Comparison of ENCODE assay signal across 1 cellular context in the genomic region with DNA sequence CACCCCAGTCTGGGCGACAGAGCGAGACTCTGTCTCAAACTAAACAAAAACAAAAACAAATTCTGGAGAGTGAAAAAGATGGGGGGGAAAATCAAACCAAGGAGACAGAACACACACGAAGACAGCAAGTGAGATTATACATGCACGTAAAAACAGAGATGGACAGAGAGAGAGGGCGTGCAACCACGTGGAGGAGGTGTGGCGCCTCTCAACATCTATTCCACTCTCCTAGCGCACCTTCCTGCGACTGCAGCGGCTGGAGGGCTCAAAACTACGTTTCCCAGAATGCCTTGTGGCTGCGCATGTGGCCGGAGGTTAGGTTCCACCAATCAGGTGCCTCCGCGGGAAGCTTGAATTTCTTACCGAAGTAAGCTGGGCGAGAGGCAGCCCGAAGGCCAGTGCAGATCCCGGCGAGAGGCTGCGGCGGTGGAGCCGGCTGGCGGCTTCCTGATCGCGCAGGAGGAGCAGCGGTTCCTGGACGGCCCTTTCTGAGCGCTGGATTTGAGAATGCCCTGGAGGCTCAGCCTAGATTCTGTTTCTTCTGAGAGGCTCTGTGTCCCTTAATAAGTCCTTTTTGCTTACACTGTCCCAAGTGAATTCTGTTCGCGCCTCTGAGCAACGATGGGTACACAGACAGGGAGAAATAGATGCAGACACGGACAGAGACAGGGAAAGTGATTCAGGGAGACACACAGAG.
TF ChIP-seq lines count a peak whose summit lies in the region.

No MANE protein-coding gene starts in this region.

TF ChIP-seq in SK-N-SH treated with all-trans-retinoic acid at 6 μM for 48 hours, 23 proteins besides CTCF, POLR2A, EP300 and RAD21 (continued from another document):
- TF ChIP-seq, protein P1, sequence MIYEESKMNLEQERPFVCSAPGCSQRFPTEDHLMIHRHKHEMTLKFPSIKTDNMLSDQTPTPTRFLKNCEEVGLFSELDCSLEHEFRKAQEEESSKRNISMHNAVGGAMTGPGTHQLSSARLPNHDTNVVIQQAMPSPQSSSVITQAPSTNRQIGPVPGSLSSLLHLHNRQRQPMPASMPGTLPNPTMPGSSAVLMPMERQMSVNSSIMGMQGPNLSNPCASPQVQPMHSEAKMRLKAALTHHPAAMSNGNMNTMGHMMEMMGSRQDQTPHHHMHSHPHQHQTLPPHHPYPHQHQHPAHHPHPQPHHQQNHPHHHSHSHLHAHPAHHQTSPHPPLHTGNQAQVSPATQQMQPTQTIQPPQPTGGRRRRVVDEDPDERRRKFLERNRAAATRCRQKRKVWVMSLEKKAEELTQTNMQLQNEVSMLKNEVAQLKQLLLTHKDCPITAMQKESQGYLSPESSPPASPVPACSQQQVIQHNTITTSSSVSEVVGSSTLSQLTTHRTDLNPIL (CRISPR knock-in tag; IDR thresholded peaks at IDR 0.05; ENCODE audit: low read depth) = no peak
- no peak for TF ChIP-seq ZNF70 (CRISPR knock-in tag; IDR thresholded peaks at IDR 0.05)
- TF ChIP-seq ZFP30 (CRISPR knock-in tag; IDR thresholded peaks at IDR 0.05) = no peak
- no peak for TF ChIP-seq CSDC2 (CRISPR knock-in tag; IDR thresholded peaks at IDR 0.05)
